Comparison of ENCODE assay signal across 21 cellular contexts in genomic region chr12:2745655-2746054, GRCh38.
"Had no signal": no experiment of that assay in that cellular context is flagged by ENCODE, and none has a peak within 500 bp of the region (broad histone marks: within the 10 kb centered on the region; RNA-seq: fewer than 3 reads in every experiment).

No MANE protein-coding gene starts in this region.

- H3K4me3 Mint-ChIP-seq: effector memory CD8-positive, alpha-beta T cell; naive thymus-derived CD8-positive, alpha-beta T cell; nephron progenitor cell; stimulated activated memory B cell treated with anti-CD40 and anti-IgM and Interleukin-4, amounts not matched to agents 10 μg/mL and 1 μg/mL and 100 μg/mL, for 72 hours had no signal

- H3K27me3 ChIP-seq: right atrium auricular region, tibial nerve, upper lobe of left lung had no signal

- ATAC-seq: effector memory CD8-positive, alpha-beta T cell; left ventricle myocardium superior; lower lobe of right lung; naive thymus-derived CD8-positive, alpha-beta T cell; stimulated activated memory B cell treated with anti-CD40 and anti-IgM and Interleukin-4, amounts not matched to agents 10 μg/mL and 1 μg/mL and 100 μg/mL, for 72 hours; stimulated activated naive CD8-positive, alpha-beta T cell treated with anti-CD3 and anti-CD28 coated beads, Interleukin-15, Interleukin-2, amounts not matched to agents 100 U/mL and 50 U/mL, for 24 hours had no signal

- H3K4me1 ChIP-seq: esophagus squamous epithelium, lower lobe of right lung, prostate gland, right atrium auricular region, spleen, tibial nerve, upper lobe of left lung had no signal

- H3K9me3 ChIP-seq: esophagus squamous epithelium, lower lobe of right lung, prostate gland, right atrium auricular region, thoracic aorta, tibial nerve, upper lobe of left lung had no signal

- H3K9me3 Mint-ChIP-seq: effector memory CD8-positive, alpha-beta T cell had no signal

- H3K36me3 Mint-ChIP-seq: stimulated activated memory B cell treated with anti-CD40 and anti-IgM and Interleukin-4, amounts not matched to agents 10 μg/mL and 1 μg/mL and 100 μg/mL, for 72 hours had no signal

- H3K27ac ChIP-seq: coronary artery, esophagus squamous epithelium, lower lobe of right lung, prostate gland, right atrium auricular region, skin epidermis, spleen, thoracic aorta, tibial nerve, upper lobe of left lung had no signal

- H3K4me3 ChIP-seq: coronary artery, esophagus squamous epithelium, lower lobe of right lung, prostate gland, right atrium auricular region, skin epidermis, spleen, thoracic aorta, tibial nerve, upper lobe of left lung had no signal

- H3K4me1 Mint-ChIP-seq: naive thymus-derived CD8-positive, alpha-beta T cell; nephron progenitor cell; stimulated activated memory B cell treated with anti-CD40 and anti-IgM and Interleukin-4, amounts not matched to agents 10 μg/mL and 1 μg/mL and 100 μg/mL, for 72 hours had no signal

- H3K27ac Mint-ChIP-seq: effector memory CD8-positive, alpha-beta T cell; naive thymus-derived CD8-positive, alpha-beta T cell; nephron progenitor cell; stimulated activated memory B cell treated with anti-CD40 and anti-IgM and Interleukin-4, amounts not matched to agents 10 μg/mL and 1 μg/mL and 100 μg/mL, for 72 hours had no signal

- DNase-seq: dermis blood vessel endothelial cell; effector memory CD8-positive, alpha-beta T cell; erythroblast; esophagus squamous epithelium; head of caudate nucleus; left ventricle myocardium superior; lower lobe of right lung; naive thymus-derived CD8-positive, alpha-beta T cell; nephron progenitor cell; nucleus accumbens; spleen; stimulated activated CD4-positive, alpha-beta T cell treated with anti-CD3 and anti-CD28 coated beads, Interleukin-4, amount 100 ng/mL, for 4 hours; stimulated activated naive CD8-positive, alpha-beta T cell treated with anti-CD3 and anti-CD28 coated beads, Interleukin-15, Interleukin-2, amounts not matched to agents 100 U/mL and 50 U/mL, for 24 hours; upper lobe of left lung had no signal

- H3K36me3 ChIP-seq: esophagus squamous epithelium, lower lobe of right lung, prostate gland, right atrium auricular region, spleen, thoracic aorta, tibial nerve, upper lobe of left lung had no signal
